ENCODE assay signal across 9 cellular contexts in genomic region chr4:971670-972500, GRCh38. TPM values are rescaled to one million over a fixed set of nuclear protein-coding genes. Genes with fewer than 3 reads are reported as not detected.
A peak's percentile ranks its signal among the peaks of the same experiment; 100 is the strongest.
DNase-seq lines count a peak whose midpoint lies in the region; ATAC-seq and TF ChIP-seq lines count a peak whose summit lies in the region.
"Had no signal": no experiment of that assay in that cellular context is flagged by ENCODE, and none has a peak within 500 bp of the region (broad histone marks: within the 10 kb centered on the region; RNA-seq: fewer than 3 reads in every experiment).

No MANE protein-coding gene starts in this region.

- POLR2A ChIA-PET in activated CD4-positive, alpha-beta memory T cell treated with anti-CD3 and anti-CD28 coated beads, Interleukin-2, amount 10 ng/mL, durations not matched to agents 7 days and 5 days (lab: Charles Lee): interaction anchor here (1.3 to 2.0 kb wide), 3 partner anchors 30 to 40 kb away, joined by 3 to 6 read pairs (median 4); partner anchors contain the start of genes GAK and TMEM175

- no peak for ATAC-seq in stimulated activated effector memory CD8-positive, alpha-beta T cell treated with anti-CD3 and anti-CD28 coated beads, Interleukin-12 subunit alpha, Interleukin-12 subunit beta, amount 100 ng/mL, for 72 hours
- no peak for ATAC-seq in GM19035 (IDR thresholded peaks at IDR 0.05; ENCODE audit: unreplicated experiment)

- H3K9me3 ChIP-seq in iPS-15b (ENCODE audit: control insufficient read depth, insufficient read depth, low read length): no peaks in the 10 kb centered on the region

- H3K4me3 Mint-ChIP-seq in activated CD4-positive, alpha-beta memory T cell treated with anti-CD3 and anti-CD28 coated beads, Interleukin-2, amount 10 ng/mL, durations not matched to agents 7 days and 5 days: peak overlapping the region; percentile 56
- H3K4me3 Mint-ChIP-seq in stimulated activated effector memory CD8-positive, alpha-beta T cell treated with anti-CD3 and anti-CD28 coated beads, Interleukin-12 subunit alpha, Interleukin-12 subunit beta, amount 100 ng/mL, for 72 hours: peak overlapping the region; percentile 52

- peaks cover 3% of the 10 kb centered on the region for H3K36me3 ChIP-seq in iPS-15b (ENCODE audit: control insufficient read depth, insufficient read depth, low read length)

- no peaks in the 10 kb centered on the region for H3K9me3 Mint-ChIP-seq in activated CD4-positive, alpha-beta memory T cell treated with anti-CD3 and anti-CD28 coated beads, Interleukin-2, amount 10 ng/mL, durations not matched to agents 7 days and 5 days
- H3K9me3 Mint-ChIP-seq in stimulated activated effector memory CD8-positive, alpha-beta T cell treated with anti-CD3 and anti-CD28 coated beads, Interleukin-12 subunit alpha, Interleukin-12 subunit beta, amount 100 ng/mL, for 72 hours: no peaks in the 10 kb centered on the region

- peaks cover 8% of the 10 kb centered on the region for H3K27me3 ChIP-seq in iPS-15b (ENCODE audit: control insufficient read depth, insufficient read depth, low read length)

- peak; percentile 18 to 56 for DNase-seq in NCI-H524 (lab: John Stamatoyannopoulos, UW)
- DNase-seq in NCI-H524 treated with DMSO at 0.1 percent for 48 hours (lab: John Stamatoyannopoulos, UW): no peak
- no peak for DNase-seq in activated CD4-positive, alpha-beta memory T cell treated with anti-CD3 and anti-CD28 coated beads, Interleukin-2, amount 10 ng/mL, durations not matched to agents 7 days and 5 days
- no peak for DNase-seq in stimulated activated effector memory CD8-positive, alpha-beta T cell treated with anti-CD3 and anti-CD28 coated beads, Interleukin-12 subunit alpha, Interleukin-12 subunit beta, amount 100 ng/mL, for 72 hours (ENCODE audit: low spot score in 2 of 2)
- no peak for DNase-seq in GM13976 (ENCODE audit: low spot score)
- DNase-seq in inferior parietal cortex (ENCODE audit: extremely low spot score): no peak
- DNase-seq: NCI-H1694 treated with DMSO at 0.1 percent for 48 hours had no signal

- no peak for TF ChIP-seq CTCF in GM13976 (IDR thresholded peaks at IDR 0.05; ENCODE audit: borderline replicate concordance, control extremely low read depth, extremely low read depth, insufficient read depth, missing control alignments)

- peaks cover 6% of the 10 kb centered on the region for H3K4me1 Mint-ChIP-seq in activated CD4-positive, alpha-beta memory T cell treated with anti-CD3 and anti-CD28 coated beads, Interleukin-2, amount 10 ng/mL, durations not matched to agents 7 days and 5 days
- peaks cover 20% of the 10 kb centered on the region for H3K4me1 Mint-ChIP-seq in stimulated activated effector memory CD8-positive, alpha-beta T cell treated with anti-CD3 and anti-CD28 coated beads, Interleukin-12 subunit alpha, Interleukin-12 subunit beta, amount 100 ng/mL, for 72 hours

- H3K4me1 ChIP-seq in iPS-15b (ENCODE audit: control insufficient read depth, insufficient read depth, low read length): no peaks in the 10 kb centered on the region

- H3K4me3 ChIP-seq in iPS-15b (ENCODE audit: low read depth, low read length): peak overlapping the region; percentile 61

- no peaks in the 10 kb centered on the region for H3K36me3 Mint-ChIP-seq in activated CD4-positive, alpha-beta memory T cell treated with anti-CD3 and anti-CD28 coated beads, Interleukin-2, amount 10 ng/mL, durations not matched to agents 7 days and 5 days (ENCODE audit: low read depth)
- H3K36me3 Mint-ChIP-seq in stimulated activated effector memory CD8-positive, alpha-beta T cell treated with anti-CD3 and anti-CD28 coated beads, Interleukin-12 subunit alpha, Interleukin-12 subunit beta, amount 100 ng/mL, for 72 hours: no peaks in the 10 kb centered on the region

- in situ Hi-C loops in GM13976 (cut with MboI; ENCODE audit: low sequenced_read_pairs, unreplicated experiment): no loop called here

- no peak overlapping the region for H3K9ac ChIP-seq in iPS-15b (ENCODE audit: low read depth, low read length)

- no peaks in the 10 kb centered on the region for H3K27me3 Mint-ChIP-seq in activated CD4-positive, alpha-beta memory T cell treated with anti-CD3 and anti-CD28 coated beads, Interleukin-2, amount 10 ng/mL, durations not matched to agents 7 days and 5 days

- CTCF ChIA-PET in activated CD4-positive, alpha-beta memory T cell treated with anti-CD3 and anti-CD28 coated beads, Interleukin-2, amount 10 ng/mL, durations not matched to agents 7 days and 5 days (lab: Charles Lee): no interaction called here

- no peak overlapping the region for H3K27ac Mint-ChIP-seq in activated CD4-positive, alpha-beta memory T cell treated with anti-CD3 and anti-CD28 coated beads, Interleukin-2, amount 10 ng/mL, durations not matched to agents 7 days and 5 days
- H3K27ac Mint-ChIP-seq in stimulated activated effector memory CD8-positive, alpha-beta T cell treated with anti-CD3 and anti-CD28 coated beads, Interleukin-12 subunit alpha, Interleukin-12 subunit beta, amount 100 ng/mL, for 72 hours: no peak overlapping the region

RNA-seq across cellular contexts. Expression of gene DGKQ, which starts 1.5 kb away (rescaled TPM):
- total RNA-seq in activated CD4-positive, alpha-beta memory T cell treated with anti-CD3 and anti-CD28 coated beads, Interleukin-2, amount 10 ng/mL, durations not matched to agents 7 days and 5 days: 10 to 100 TPM; 13.8 to 14.7 TPM

RNA-seq across cellular contexts. Expression of gene IDUA, which starts 15.0 kb away (rescaled TPM):
- 10 to 100 TPM; 18.8 to 19.0 TPM for total RNA-seq in activated CD4-positive, alpha-beta memory T cell treated with anti-CD3 and anti-CD28 coated beads, Interleukin-2, amount 10 ng/mL, durations not matched to agents 7 days and 5 days

RNA-seq across cellular contexts. Expression of gene SLC26A1, which starts 21.3 kb away (rescaled TPM):
- under 1 TPM in 1 of 2 experiments, not detected in 1; 0.20 TPM for total RNA-seq in activated CD4-positive, alpha-beta memory T cell treated with anti-CD3 and anti-CD28 coated beads, Interleukin-2, amount 10 ng/mL, durations not matched to agents 7 days and 5 days

RNA-seq across cellular contexts. Expression of gene FGFRL1, which starts 39.5 kb away (rescaled TPM):
- total RNA-seq in activated CD4-positive, alpha-beta memory T cell treated with anti-CD3 and anti-CD28 coated beads, Interleukin-2, amount 10 ng/mL, durations not matched to agents 7 days and 5 days: 1 to 10 TPM; 7.1 to 8.9 TPM

RNA-seq across cellular contexts. Expression of gene TMEM175, which starts 39.6 kb away (rescaled TPM):
- 10 to 100 TPM; 24.1 to 28.8 TPM for total RNA-seq in activated CD4-positive, alpha-beta memory T cell treated with anti-CD3 and anti-CD28 coated beads, Interleukin-2, amount 10 ng/mL, durations not matched to agents 7 days and 5 days

Comparison
In these comparisons a context has a peak if more than half of its experiments do, and no peak if none do; other contexts are left out.
1. DNase-seq: peak in NCI-H524 (2 of 2); none in NCI-H524 treated with DMSO at 0.1 percent for 48 hours (single experiment), activated CD4-positive, alpha-beta memory T cell treated with anti-CD3 and anti-CD28 coated beads, Interleukin-2, amount 10 ng/mL, durations not matched to agents 7 days and 5 days (single experiment), stimulated activated effector memory CD8-positive, alpha-beta T cell treated with anti-CD3 and anti-CD28 coated beads, Interleukin-12 subunit alpha, Interleukin-12 subunit beta, amount 100 ng/mL, for 72 hours (0 of 2), GM13976 (single experiment) and inferior parietal cortex (single experiment).